24 cellular contexts compared by ENCODE assay signal in the genomic region with DNA sequence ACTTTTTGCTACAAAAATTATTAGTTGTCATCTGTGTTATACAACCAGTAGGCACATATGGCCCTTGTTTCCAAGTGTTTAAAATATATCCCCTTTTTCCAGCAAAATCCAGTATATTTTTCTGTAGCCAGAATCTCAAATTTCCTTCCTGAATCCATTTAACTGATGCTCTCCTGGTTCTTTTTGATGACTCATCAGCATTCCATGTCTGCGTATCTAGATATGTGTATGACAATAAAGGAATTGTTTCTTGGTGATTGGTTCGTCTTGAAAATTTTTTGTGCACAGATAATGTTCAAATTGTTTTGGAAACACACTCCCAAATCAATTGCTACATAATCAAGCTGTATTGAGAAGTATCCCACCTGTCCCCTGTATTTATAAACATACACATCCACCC.
A peak's percentile ranks its signal among the peaks of the same experiment; 100 is the strongest.
DNase-seq lines count a peak whose midpoint lies in the region; ATAC-seq, FAIRE-seq and TF ChIP-seq lines count a peak whose summit lies in the region.
"Had no signal": no experiment of that assay in that cellular context is flagged by ENCODE, and none has a peak within 500 bp of the region (broad histone marks: within the 10 kb centered on the region; RNA-seq: fewer than 3 reads in every experiment).

No MANE protein-coding gene starts in this region.

- no peak for DNase-seq in activated CD8-positive, alpha-beta memory T cell treated with anti-CD3 and anti-CD28 coated beads, Interleukin-2, amount 10 ng/mL, durations not matched to agents 7 days and 5 days
- DNase-seq in activated CD8-positive, alpha-beta memory T cell treated with anti-CD3 and anti-CD28 coated beads, Interleukin-2, amount 50 U/mL, for 48 hours, result no peak
- DNase-seq in COLO829 (ENCODE audit: low spot score) (peak; percentile 53), K562 (ENCODE audit: extremely low read depth in 1 of 4, low spot score in 3 of 4) (no peak), sciatic nerve (ENCODE audit: low spot score) (no peak)
- no peak for DNase-seq in naive thymus-derived CD4-positive, alpha-beta T cell
- DNase-seq: activated CD4-positive, alpha-beta T cell treated with anti-CD3 and anti-CD28 coated beads, Interleukin-2, amount 50 U/mL, for 1 hour; activated T-cell treated with anti-CD3 and anti-CD28 coated beads, Interleukin-2, amount 50 U/mL, for 1 hour; colonic mucosa; DMS153; GOT3; left ventricle myocardium superior; MV-4-11; NCI-H1694 treated with DMSO at 0.1 percent for 48 hours; NCI-H82; PC-3; SIG-M5; stimulated activated CD4-positive, alpha-beta T cell treated with anti-CD3 and anti-CD28 coated beads, Interleukin-4, amount 100 ng/mL, for 24 hours had no signal

- no peak for TF ChIP-seq RAD21 in K562 (CRISPR knock-in tag; conservative IDR thresholded peaks at IDR 0.05 in 1 of 2, IDR thresholded peaks at IDR 0.05 in 1 of 2)

- in situ Hi-C loops in K562 (cut with MboI), result no loop called here

- H3K4me3 Mint-ChIP-seq in activated CD8-positive, alpha-beta memory T cell treated with anti-CD3 and anti-CD28 coated beads, Interleukin-2, amount 10 ng/mL, durations not matched to agents 7 days and 5 days, result peak overlapping the region; percentile 26
- peak overlapping the region in 7 of 10 donors; percentile 21 to 62 (median 40) for H3K4me3 Mint-ChIP-seq in naive thymus-derived CD4-positive, alpha-beta T cell
- H3K4me3 Mint-ChIP-seq: brain had no signal

- TF ChIP-seq POLR2A in K562 (conservative IDR thresholded peaks at IDR 0.05), result no peak

- ATAC-seq in activated CD8-positive, alpha-beta memory T cell treated with anti-CD3 and anti-CD28 coated beads, Interleukin-2, amount 10 ng/mL, durations not matched to agents 7 days and 5 days, result no peak
- ATAC-seq in K562 (no peak), GM18873 (IDR thresholded peaks at IDR 0.05; ENCODE audit: low FRiP score, unreplicated experiment) (no peak), GM21529 (IDR thresholded peaks at IDR 0.05; ENCODE audit: unreplicated experiment) (no peak), sciatic nerve (no peak)
- no peak for ATAC-seq in naive thymus-derived CD4-positive, alpha-beta T cell
- ATAC-seq: left ventricle myocardium superior, PC-3 had no signal

- no peaks in the 10 kb centered on the region for H3K9me3 Mint-ChIP-seq in activated CD8-positive, alpha-beta memory T cell treated with anti-CD3 and anti-CD28 coated beads, Interleukin-2, amount 10 ng/mL, durations not matched to agents 7 days and 5 days (ENCODE audit: low read depth)
- no peaks in the 10 kb centered on the region for H3K9me3 Mint-ChIP-seq in naive thymus-derived CD4-positive, alpha-beta T cell
- H3K9me3 Mint-ChIP-seq: brain had no signal

- H3K79me2 ChIP-seq in K562 (ENCODE audit: control insufficient read depth, insufficient read depth, low read length), result no peaks in the 10 kb centered on the region

- intact Hi-C loops in K562 (cut with micrococcal nuclease), result no loop called here
- intact Hi-C loops in naive thymus-derived CD4-positive, alpha-beta T cell (cut with micrococcal nuclease), result loop anchor here in 1 of 2 donors (10.0 kb wide), 1 partner anchor 1164 kb away; the partner anchor contains the start of gene PGK1
- intact Hi-C loops in sciatic nerve (cut with DNase I), result no loop called here

- CTCF ChIA-PET in activated CD8-positive, alpha-beta memory T cell treated with anti-CD3 and anti-CD28 coated beads, Interleukin-2, amount 10 ng/mL, durations not matched to agents 7 days and 5 days (lab: Charles Lee), result no interaction called here
- CTCF ChIA-PET in K562 (lab: Yijun Ruan, JAX; ENCODE audit: low intra/inter-chr PET ratio), result no interaction called here
- CTCF ChIA-PET in naive thymus-derived CD4-positive, alpha-beta T cell (lab: Charles Lee), result interaction anchor here (0.6 to 2.6 kb wide), 3 partner anchors 117 to 201 kb away, joined by 3 to 8 read pairs (median 3); no protein-coding TSS in a partner anchor

- H3K4me1 ChIP-seq in K562 (replicated peaks in 1 of 2; ENCODE audit: control insufficient read depth in 2 of 2, insufficient read depth in 2 of 2, low read length in 2 of 2), result no peaks in the 10 kb centered on the region
- peaks cover 24 to 36% of the 10 kb centered on the region in 2 donors for H3K4me1 ChIP-seq in naive thymus-derived CD4-positive, alpha-beta T cell (ENCODE audit: control insufficient read depth in 2 of 2, insufficient read depth in 2 of 2, low read length in 2 of 2)
- H3K4me1 ChIP-seq: colonic mucosa had no signal

- H3K4me2 ChIP-seq in K562 (ENCODE audit: insufficient read depth, low read length), result no peak overlapping the region
- H3K4me2 ChIP-seq: BLaER1 treated with 17β-estradiol and CSF1 and Interleukin-3, amounts not matched to agents 10 nM and 100 nM; smooth muscle cell had no signal

- BruUV-seq in K562 (replicated peaks; lab: Mats Ljungman, UMichigan), result no TSS peak

- peaks cover 2% of the 10 kb centered on the region for H3K36me3 Mint-ChIP-seq in activated CD8-positive, alpha-beta memory T cell treated with anti-CD3 and anti-CD28 coated beads, Interleukin-2, amount 10 ng/mL, durations not matched to agents 7 days and 5 days
- peaks cover 0 to 4% (median 0%) of the 10 kb centered on the region in 5 donors for H3K36me3 Mint-ChIP-seq in naive thymus-derived CD4-positive, alpha-beta T cell
- H3K36me3 Mint-ChIP-seq: brain had no signal

- H3K9me3 ChIP-seq in K562 (replicated peaks; ENCODE audit: control insufficient read depth, insufficient read depth, low read depth, low read length), result no peaks in the 10 kb centered on the region
- no peaks in the 10 kb centered on the region for H3K9me3 ChIP-seq in naive thymus-derived CD4-positive, alpha-beta T cell (ENCODE audit: control insufficient read depth in 2 of 3, low read length in 3 of 3)
- H3K9me3 ChIP-seq: colonic mucosa had no signal

- no peak overlapping the region for H2AFZ ChIP-seq in K562 (ENCODE audit: low read depth, low read length)

- peak overlapping the region; percentile 75 for H3K27ac Mint-ChIP-seq in activated CD8-positive, alpha-beta memory T cell treated with anti-CD3 and anti-CD28 coated beads, Interleukin-2, amount 10 ng/mL, durations not matched to agents 7 days and 5 days
- H3K27ac Mint-ChIP-seq in naive thymus-derived CD4-positive, alpha-beta T cell, result peak overlapping the region; percentile 58 to 94 (median 80)
- H3K27ac Mint-ChIP-seq: brain had no signal

- H3K27ac ChIP-seq in K562 (ENCODE audit: extremely low read depth, low read depth, low read length), result no peak overlapping the region
- H3K27ac ChIP-seq in naive thymus-derived CD4-positive, alpha-beta T cell (ENCODE audit: low read depth, low read length), result peak overlapping the region; percentile 52
- H3K27ac ChIP-seq: colonic mucosa had no signal

- H3K4me3 ChIP-seq in K562, result no peak overlapping the region
- no peak overlapping the region for H3K4me3 ChIP-seq in naive thymus-derived CD4-positive, alpha-beta T cell (ENCODE audit: low read length)
- H3K4me3 ChIP-seq: BLaER1 treated with 17β-estradiol and CSF1 and Interleukin-3, amounts not matched to agents 10 nM and 100 nM; colonic mucosa; GM12878; smooth muscle cell had no signal

- H3K4me1 Mint-ChIP-seq in activated CD8-positive, alpha-beta memory T cell treated with anti-CD3 and anti-CD28 coated beads, Interleukin-2, amount 10 ng/mL, durations not matched to agents 7 days and 5 days, result peaks cover 53% of the 10 kb centered on the region
- peaks cover 13 to 69% (median 53%) of the 10 kb centered on the region in 7 donors for H3K4me1 Mint-ChIP-seq in naive thymus-derived CD4-positive, alpha-beta T cell
- H3K4me1 Mint-ChIP-seq: brain had no signal

- H3K27me3 Mint-ChIP-seq in activated CD8-positive, alpha-beta memory T cell treated with anti-CD3 and anti-CD28 coated beads, Interleukin-2, amount 10 ng/mL, durations not matched to agents 7 days and 5 days, result no peaks in the 10 kb centered on the region
- no peaks in the 10 kb centered on the region for H3K27me3 Mint-ChIP-seq in naive thymus-derived CD4-positive, alpha-beta T cell

- H3K27me3 ChIP-seq in K562 (ENCODE audit: control insufficient read depth in 2 of 2, insufficient read depth in 2 of 2, low read length in 2 of 2), result no peaks in the 10 kb centered on the region
- H3K27me3 ChIP-seq in naive thymus-derived CD4-positive, alpha-beta T cell (ENCODE audit: control insufficient read depth in 2 of 2, insufficient read depth in 2 of 2, low read length in 2 of 2), result no peaks in the 10 kb centered on the region
- H3K27me3 ChIP-seq: colonic mucosa had no signal

- no peak for TF ChIP-seq CTCF in K562 (IDR thresholded peaks at IDR 0.05 in 2 of 3, conservative IDR thresholded peaks at IDR 0.05 in 1 of 3; ENCODE audit: insufficient read depth in 2 of 3, low read depth in 1 of 3, low read length in 3 of 3)

- H3K36me3 ChIP-seq in K562 (ENCODE audit: control insufficient read depth, insufficient read depth, low read length), result no peaks in the 10 kb centered on the region
- no peaks in the 10 kb centered on the region for H3K36me3 ChIP-seq in naive thymus-derived CD4-positive, alpha-beta T cell (ENCODE audit: control insufficient read depth in 2 of 3, insufficient read depth in 3 of 3, low read length in 3 of 3)
- H3K36me3 ChIP-seq: BLaER1 treated with 17β-estradiol and CSF1 and Interleukin-3, amounts not matched to agents 10 nM and 100 nM; colonic mucosa had no signal

- WGBS in K562 (ENCODE audit: insufficient coverage, low coverage, missing lambda C conversion rate), result 0% methylated on average over 2 of the region's 2 CpGs

- POLR2A ChIA-PET in K562 (lab: Yijun Ruan, JAX), result no interaction called here
- POLR2A ChIA-PET in naive thymus-derived CD4-positive, alpha-beta T cell (lab: Charles Lee), result interaction anchor here (0.6 to 2.3 kb wide), 4 partner anchors 10 to 95 kb away, joined by 3 to 8 read pairs (median 4); no protein-coding TSS in a partner anchor

- H4K20me1 ChIP-seq in K562 (replicated peaks; ENCODE audit: control insufficient read depth, insufficient read depth, low read length), result no peaks in the 10 kb centered on the region
- H4K20me1 ChIP-seq: BLaER1 treated with 17β-estradiol and CSF1 and Interleukin-3, amounts not matched to agents 10 nM and 100 nM had no signal

- TF ChIP-seq EP300 in K562 (IDR thresholded peaks at IDR 0.05; ENCODE audit: low read length), result no peak

- no peak overlapping the region for H3K9ac ChIP-seq in K562 (ENCODE audit: insufficient read depth in 1 of 2, low read depth in 2 of 2, low read length in 2 of 2)
- H3K9ac ChIP-seq: BLaER1 treated with 17β-estradiol and CSF1 and Interleukin-3, amounts not matched to agents 10 nM and 100 nM had no signal

- no peaks in the 10 kb centered on the region for H3K9me1 ChIP-seq in K562 (ENCODE audit: control insufficient read depth, insufficient read depth, low read length)

- no peak for FAIRE-seq in K562 (lab: Jason Lieb, UNC)
- FAIRE-seq: GM12878 had no signal

TF ChIP-seq in K562, 482 proteins besides CTCF, POLR2A, EP300 and RAD21 (continues in another document):
- TF ChIP-seq CREBBP (IDR thresholded peaks at IDR 0.05; ENCODE audit: low read depth, low read length) (no peak), NR2F6 (CRISPR knock-in tag; IDR thresholded peaks at IDR 0.05) (no peak), POLR2B (IDR thresholded peaks at IDR 0.05; ENCODE audit: low read depth, partially characterized antibody) (no peak), E2F3 (CRISPR knock-in tag; IDR thresholded peaks at IDR 0.05) (no peak)
